Comparison of ENCODE assay signal across 21 cellular contexts in genomic region chr15:55784284-55784683, GRCh38. TPM values are rescaled to one million over a fixed set of nuclear protein-coding genes. Genes with fewer than 3 reads are reported as not detected.
DNase-seq lines count a peak whose midpoint lies in the region; ATAC-seq, FAIRE-seq and TF ChIP-seq lines count a peak whose summit lies in the region.
"Had no signal": no experiment of that assay in that cellular context is flagged by ENCODE, and none has a peak within 500 bp of the region (broad histone marks: within the 10 kb centered on the region; RNA-seq: fewer than 3 reads in every experiment).

No MANE protein-coding gene starts in this region.

- H3K4me1 ChIP-seq in HepG2 (ENCODE audit: insufficient read depth, low read length) (peaks cover 9% of the 10 kb centered on the region), right lobe of liver (no peaks in the 10 kb centered on the region)
- H3K4me1 ChIP-seq: A549, SJCRH30 had no signal

- CTCF ChIA-PET in HepG2 (lab: Yijun Ruan, JAX; ENCODE audit: low intra/inter-chr PET ratio, low total read pairs), result no interaction called here

- H3K4me3 ChIP-seq in HepG2 (replicated peaks in 1 of 3; ENCODE audit: insufficient read depth in 1 of 3, low read depth in 2 of 3, low read length in 3 of 3), result no peak overlapping the region
- H3K4me3 ChIP-seq in right lobe of liver, result no peak overlapping the region
- no peak overlapping the region for H3K4me3 ChIP-seq in dorsolateral prefrontal cortex
- H3K4me3 ChIP-seq: A549, MG63, SJCRH30 had no signal

- POLR2A ChIA-PET in HepG2 (lab: Yijun Ruan, JAX), result no interaction called here

- no peak for FAIRE-seq in HepG2 (lab: Jason Lieb, UNC)
- FAIRE-seq: A549, GM18507, RCC 7860 had no signal

- H3K27ac ChIP-seq in HepG2 (ENCODE audit: extremely low read length, insufficient read depth, low read length) (no peak overlapping the region), right lobe of liver (no peak overlapping the region), dorsolateral prefrontal cortex (no peak overlapping the region)
- H3K27ac ChIP-seq: A549, C4-2B, SJCRH30 had no signal

- in situ Hi-C loops in HepG2 (cut with HindIII; ENCODE audit: extremely low pct_ligation_motif_present, low pct_unique_long_range_greater_than_20kb), result no loop called here

- TF ChIP-seq CTCF in HepG2 (CRISPR knock-in tag; IDR thresholded peaks at IDR 0.05) (no peak), right lobe of liver (IDR thresholded peaks at IDR 0.05) (no peak), endothelial cell (IDR thresholded peaks at IDR 0.05; ENCODE audit: unreplicated experiment) (no peak), neural crest cell (conservative IDR thresholded peaks at IDR 0.05) (no peak), dorsolateral prefrontal cortex (IDR thresholded peaks at IDR 0.05 in 54 of 56, conservative IDR thresholded peaks at IDR 0.05 in 2 of 56; ENCODE audit: low read depth in 1 of 56, partially characterized antibody in 56 of 56) (no peak)

- peak; percentile 29; the same call in 1 of the 3 replicates for ATAC-seq in HepG2
- ATAC-seq in right lobe of liver, result no peak
- ATAC-seq in GM18502 (IDR thresholded peaks at IDR 0.05; ENCODE audit: poor library complexity, unreplicated experiment), result no peak
- no peak for ATAC-seq in HG02852 (IDR thresholded peaks at IDR 0.05; ENCODE audit: unreplicated experiment)
- ATAC-seq: HCT116 had no signal

- no peak overlapping the region for H3K4me2 ChIP-seq in HepG2 (ENCODE audit: low read depth, low read length)
- H3K4me2 ChIP-seq: A549 had no signal

- BruUV-seq in HepG2 (replicated peaks; lab: Mats Ljungman, UMichigan), result no TSS peak

- peaks cover 12% of the 10 kb centered on the region for H3K36me3 Mint-ChIP-seq in endothelial cell (ENCODE audit: low read depth, unreplicated experiment)
- H3K36me3 Mint-ChIP-seq in neural crest cell (ENCODE audit: low read depth), result no peaks in the 10 kb centered on the region

- no peak for TF ChIP-seq EP300 in HepG2 (IDR thresholded peaks at IDR 0.05; ENCODE audit: low read depth in 2 of 2, low read length in 2 of 2)
- TF ChIP-seq EP300 in HepG2 (CRISPR knock-in tag; IDR thresholded peaks at IDR 0.05; ENCODE audit: borderline replicate concordance), result no peak

- H3K36me3 ChIP-seq in HepG2 (replicated peaks in 1 of 2; ENCODE audit: control insufficient read depth in 1 of 2, insufficient read depth in 2 of 2, low read length in 2 of 2) (no peaks in the 10 kb centered on the region), right lobe of liver (no peaks in the 10 kb centered on the region)
- H3K36me3 ChIP-seq: MG63, SJCRH30 had no signal

- H2AFZ ChIP-seq in HepG2 (ENCODE audit: low read length), result no peak overlapping the region

- H3K9me3 ChIP-seq in HepG2 (ENCODE audit: low read length), result no peaks in the 10 kb centered on the region
- H3K9me3 ChIP-seq in right lobe of liver, result no peaks in the 10 kb centered on the region
- H3K9me3 ChIP-seq: MG63, SJCRH30 had no signal

- H3K9me3 Mint-ChIP-seq in endothelial cell (ENCODE audit: unreplicated experiment), result no peaks in the 10 kb centered on the region
- H3K9me3 Mint-ChIP-seq in neural crest cell, result peaks cover 5% of the 10 kb centered on the region

- no peak overlapping the region for H3K9ac ChIP-seq in HepG2 (ENCODE audit: insufficient read depth, low read depth, low read length)

- H3K27me3 ChIP-seq in HepG2 (ENCODE audit: control insufficient read depth in 1 of 2, insufficient read depth in 2 of 2, low read length in 2 of 2) (no peaks in the 10 kb centered on the region; a peak in 1 of 5 replicates), right lobe of liver (no peaks in the 10 kb centered on the region), dorsolateral prefrontal cortex (peaks cover 0 to 4% (median 0%) of the 10 kb centered on the region in 45 donors)
- H3K27me3 ChIP-seq: MG63, SJCRH30 had no signal

- H3K4me1 Mint-ChIP-seq in endothelial cell (ENCODE audit: unreplicated experiment) (peaks cover 41% of the 10 kb centered on the region), neural crest cell (peaks cover 51% of the 10 kb centered on the region)

- no peak for TF ChIP-seq POLR2A in HepG2 (IDR thresholded peaks at IDR 0.05; ENCODE audit: insufficient read depth in 1 of 2, low read depth in 2 of 2, low read length in 2 of 2)
- TF ChIP-seq POLR2A in right lobe of liver (IDR thresholded peaks at IDR 0.05), result no peak

- H3K27ac Mint-ChIP-seq in endothelial cell (ENCODE audit: unreplicated experiment), result peak overlapping the region; percentile 61
- H3K27ac Mint-ChIP-seq in neural crest cell (ENCODE audit: unreplicated experiment), result peak overlapping the region; percentile 74

- H3K27me3 Mint-ChIP-seq in endothelial cell (ENCODE audit: unreplicated experiment) (peaks cover 8% of the 10 kb centered on the region), neural crest cell (ENCODE audit: low read depth) (no peaks in the 10 kb centered on the region)

- no peak for DNase-seq in HepG2 (ENCODE audit: low spot score)
- DNase-seq in right lobe of liver, result no peak
- no peak for DNase-seq in endothelial cell (ENCODE audit: low spot score)
- DNase-seq in neural crest cell (ENCODE audit: low read depth, low spot score), result no peak
- DNase-seq in dorsolateral prefrontal cortex, result no peak
- DNase-seq: COR-L47, DMS153, EL, MG63, NCI-H1092 treated with DMSO at 0.1 percent for 48 hours, NCI-H1694, NCI-H2107, NCI-H82, SJCRH30 had no signal

- H3K79me2 ChIP-seq in HepG2 (ENCODE audit: insufficient read depth, low read length), result no peaks in the 10 kb centered on the region

- H3K4me3 Mint-ChIP-seq in endothelial cell (ENCODE audit: unreplicated experiment) (no peak overlapping the region), neural crest cell (no peak overlapping the region)

- intact Hi-C loops in HepG2 (cut with micrococcal nuclease; ENCODE audit: unreplicated experiment) (no loop called here), right lobe of liver (cut with DNase I) (no loop called here), dorsolateral prefrontal cortex (cut with DNase I) (no loop called here)

- TF ChIP-seq RAD21 in HepG2 (CRISPR knock-in tag; IDR thresholded peaks at IDR 0.05), result no peak

- no peaks in the 10 kb centered on the region for H4K20me1 ChIP-seq in HepG2 (ENCODE audit: insufficient read depth, low read length)

TF ChIP-seq in HepG2, 621 proteins besides CTCF, POLR2A, EP300 and RAD21:
- TF ChIP-seq ZNF709 (CRISPR knock-in tag; IDR thresholded peaks at IDR 0.05) (no peak), KDM6A (CRISPR knock-in tag; IDR thresholded peaks at IDR 0.05; ENCODE audit: low read depth) (no peak), AKAP8 (CRISPR knock-in tag; IDR thresholded peaks at IDR 0.05) (no peak)

RNA-seq across cellular contexts. Expression of gene PRTG, which starts 41.3 kb away (rescaled TPM):
- 17.1 and 22.3 TPM in 2 replicates for total RNA-seq in HepG2 (2016; rRNA removed; fragmentation: Illumina TruSeq; extraction: Trizol)
- total RNA-seq in HepG2 (2016; cell fraction: cytosol; rRNA removed; fragmentation: Illumina TruSeq; extraction: Trizol; ENCODE audit: low read depth), result 2.3 and 2.9 TPM in 2 replicates
- 17.1 and 19.9 TPM in 2 replicates for total RNA-seq in HepG2 (2016; cell fraction: insoluble cytoplasmic fraction; rRNA removed; fragmentation: Illumina TruSeq; extraction: Trizol)
- total RNA-seq in HepG2 (2016; cell fraction: membrane; rRNA removed; fragmentation: Illumina TruSeq; extraction: Trizol), result 6.8 and 7.4 TPM in 2 replicates
- total RNA-seq in HepG2 (2016; cell fraction: nucleus; rRNA removed; fragmentation: Illumina TruSeq; extraction: Trizol), result 37.3 and 41.9 TPM in 2 replicates
- polyA plus RNA-seq in HepG2 (2011; rRNA removed), result 9.7 and 13.2 TPM in 2 replicates
- polyA plus RNA-seq in HepG2 (2011; cell fraction: cytosol; rRNA removed), result 6.9 and 9.7 TPM in 2 replicates
- polyA plus RNA-seq in HepG2 (2011; cell fraction: nucleus; rRNA removed), result 7.0 and 7.1 TPM in 2 replicates
- 11.5 and 14.3 TPM in 2 replicates for polyA plus RNA-seq in HepG2 (2012)
- 1.2 and 1.6 TPM in 2 replicates for polyA plus RNA-seq in HepG2 (2016; cell fraction: cytosol; fragmentation: Illumina TruSeq; extraction: Trizol; ENCODE audit: low read depth)
- polyA plus RNA-seq in HepG2 (2016; cell fraction: insoluble cytoplasmic fraction; fragmentation: Illumina TruSeq; extraction: Trizol; ENCODE audit: low read depth), result 7.2 TPM in 2 replicates
- polyA plus RNA-seq in HepG2 (2016; cell fraction: membrane; fragmentation: Illumina TruSeq; extraction: Trizol; ENCODE audit: low read depth), result 1.9 TPM in 2 replicates
- polyA plus RNA-seq in HepG2 (2016; cell fraction: nucleus; fragmentation: Illumina TruSeq; extraction: Trizol; ENCODE audit: insufficient read depth, low read depth), result 13.3 and 15.6 TPM in 2 replicates
- polyA minus RNA-seq in HepG2 (2011; rRNA and poly(A)+ RNA removed; ENCODE audit: low replicate concordance), result 13.5 and 48.7 TPM in 2 replicates
- 36.5 and 37.5 TPM in 2 replicates for polyA minus RNA-seq in HepG2 (2011; cell fraction: cytosol; rRNA and poly(A)+ RNA removed)
- 48.2 and 59.2 TPM in 2 replicates for polyA minus RNA-seq in HepG2 (2011; cell fraction: nucleus; rRNA and poly(A)+ RNA removed)
- under 1 TPM; 0.06 to 0.22 (median 0.12) TPM for total RNA-seq in right lobe of liver
- total RNA-seq in endothelial cell (ENCODE audit: unreplicated experiment), result 165 TPM
- total RNA-seq in neural crest cell, result 322 and 334 TPM in 2 replicates
- 1 to 10 TPM in 118 of 120 experiments, under 1 TPM in 2; 0.94 to 7.0 (median 2.4) TPM for total RNA-seq in dorsolateral prefrontal cortex
